ENCODE assay signal across 8 cellular contexts in the genomic region with DNA sequence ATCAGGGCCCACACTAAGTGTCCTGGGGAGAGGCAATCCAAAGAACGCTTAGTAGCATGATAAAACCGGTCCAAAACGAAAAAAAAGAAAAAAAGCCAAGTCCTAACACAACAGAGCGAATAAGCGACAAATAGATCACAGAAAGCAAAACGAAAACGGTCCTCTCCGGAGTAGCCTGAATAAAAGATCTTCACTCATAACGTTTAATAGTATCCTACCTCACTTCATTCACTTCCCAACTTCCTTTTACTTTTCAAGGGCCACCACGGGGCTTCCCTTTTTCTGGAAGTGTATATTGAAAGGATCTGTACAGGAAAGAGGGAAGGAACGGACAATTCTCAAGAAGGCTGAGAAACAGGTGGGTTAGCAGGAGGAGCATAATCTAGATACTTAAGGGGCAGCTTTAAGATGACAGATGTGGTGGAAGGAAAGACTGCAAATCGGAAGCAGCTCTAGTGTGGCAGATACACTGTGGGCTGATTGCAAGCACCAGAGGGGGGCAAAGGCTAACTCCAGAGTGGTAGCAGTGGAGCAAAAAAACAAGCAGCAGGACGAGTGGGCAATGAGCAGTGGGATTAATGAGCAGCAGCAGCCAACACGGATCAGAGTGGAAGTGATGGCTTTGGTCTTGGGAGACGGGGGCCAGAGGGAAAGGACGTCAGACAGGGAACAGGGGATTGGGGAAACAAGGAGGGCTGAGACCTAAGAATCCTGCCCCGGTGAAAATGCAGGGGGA. TPM values are rescaled to one million over a fixed set of nuclear protein-coding genes. Genes with fewer than 3 reads are reported as not detected.
DNase-seq lines count a peak whose midpoint lies in the region; ATAC-seq and TF ChIP-seq lines count a peak whose summit lies in the region.

No MANE protein-coding gene starts in this region.

- intact Hi-C loops in activated T-helper 2 cell treated with anti-CD3 and anti-CD28 coated beads, Interferon-gamma antibody, Interleukin-2, Interleukin-4, amounts not matched to agents 10 μg/mL and 5 μg/mL and 100 μg/mL, durations not matched to agents 14 hours and 24 hours and 36 hours (cut with micrococcal nuclease), result loop anchor here (5.0 kb wide), 1 partner anchor 92 kb away; no protein-coding TSS in a partner anchor
- intact Hi-C loops in prostate gland (cut with DNase I), result no loop called here

- no peaks in the 10 kb centered on the region for H3K27me3 Mint-ChIP-seq in activated T-helper 2 cell treated with anti-CD3 and anti-CD28 coated beads, Interferon-gamma antibody, Interleukin-2, Interleukin-4, amounts not matched to agents 10 μg/mL and 5 μg/mL and 100 μg/mL, durations not matched to agents 14 hours and 24 hours and 36 hours (ENCODE audit: low read depth)
- H3K27me3 Mint-ChIP-seq in glutamatergic neuron (ENCODE audit: unreplicated experiment), result no peaks in the 10 kb centered on the region

- no peak overlapping the region for H3K27ac Mint-ChIP-seq in activated T-helper 2 cell treated with anti-CD3 and anti-CD28 coated beads, Interferon-gamma antibody, Interleukin-2, Interleukin-4, amounts not matched to agents 10 μg/mL and 5 μg/mL and 100 μg/mL, durations not matched to agents 14 hours and 24 hours and 36 hours
- no peak overlapping the region for H3K27ac Mint-ChIP-seq in glutamatergic neuron (ENCODE audit: unreplicated experiment)

- H3K9me3 ChIP-seq in prostate gland, result no peaks in the 10 kb centered on the region

- H3K9me3 Mint-ChIP-seq in activated T-helper 2 cell treated with anti-CD3 and anti-CD28 coated beads, Interferon-gamma antibody, Interleukin-2, Interleukin-4, amounts not matched to agents 10 μg/mL and 5 μg/mL and 100 μg/mL, durations not matched to agents 14 hours and 24 hours and 36 hours, result no peaks in the 10 kb centered on the region
- no peaks in the 10 kb centered on the region for H3K9me3 Mint-ChIP-seq in glutamatergic neuron (ENCODE audit: unreplicated experiment)

- no peaks in the 10 kb centered on the region for H3K27me3 ChIP-seq in prostate gland (replicated peaks; ENCODE audit: insufficient read depth)

- WGBS in prostate gland, result under 1% methylated on average over 17 of the region's 17 CpGs

- peak overlapping the region; percentile 92 to 93 for H3K27ac ChIP-seq in prostate gland

- DNase-seq in Daoy (ENCODE audit: low read depth), result peak; percentile 33
- DNase-seq in NCI-H2227 treated with DMSO at 0.1 percent for 48 hours (lab: John Stamatoyannopoulos, UW), result peak; percentile 59
- peak; percentile 21 for DNase-seq in activated T-helper 2 cell treated with anti-CD3 and anti-CD28 coated beads, Interferon-gamma antibody, Interleukin-2, Interleukin-4, amounts not matched to agents 10 μg/mL and 5 μg/mL and 100 μg/mL, durations not matched to agents 14 hours and 24 hours and 36 hours (ENCODE audit: low spot score)
- DNase-seq in glutamatergic neuron, result peak; percentile 33
- peak; percentile 7 for DNase-seq in prostate gland (ENCODE audit: low spot score)

- ATAC-seq in GM21526 (IDR thresholded peaks at IDR 0.05; ENCODE audit: low FRiP score, unreplicated experiment) (peak; percentile 31), HG02588 (IDR thresholded peaks at IDR 0.05; ENCODE audit: unreplicated experiment) (no peak), HG03439 (IDR thresholded peaks at IDR 0.05; ENCODE audit: unreplicated experiment) (no peak)

- peak overlapping the region; percentile 62 to 76 for H3K4me3 ChIP-seq in prostate gland

- H3K4me1 Mint-ChIP-seq in activated T-helper 2 cell treated with anti-CD3 and anti-CD28 coated beads, Interferon-gamma antibody, Interleukin-2, Interleukin-4, amounts not matched to agents 10 μg/mL and 5 μg/mL and 100 μg/mL, durations not matched to agents 14 hours and 24 hours and 36 hours (ENCODE audit: low read depth), result peaks cover 12% of the 10 kb centered on the region
- H3K4me1 Mint-ChIP-seq in glutamatergic neuron (ENCODE audit: low read depth, unreplicated experiment), result peaks cover 7% of the 10 kb centered on the region

- no peaks in the 10 kb centered on the region for H3K4me1 ChIP-seq in prostate gland (replicated peaks)

- TF ChIP-seq CTCF in glutamatergic neuron (IDR thresholded peaks at IDR 0.05; ENCODE audit: partially characterized antibody, unreplicated experiment), result no peak
- TF ChIP-seq CTCF in prostate gland (IDR thresholded peaks at IDR 0.05), result no peak

- no peaks in the 10 kb centered on the region for H3K36me3 ChIP-seq in prostate gland

- H3K36me3 Mint-ChIP-seq in activated T-helper 2 cell treated with anti-CD3 and anti-CD28 coated beads, Interferon-gamma antibody, Interleukin-2, Interleukin-4, amounts not matched to agents 10 μg/mL and 5 μg/mL and 100 μg/mL, durations not matched to agents 14 hours and 24 hours and 36 hours (ENCODE audit: low read depth), result peaks cover 7% of the 10 kb centered on the region
- H3K36me3 Mint-ChIP-seq in glutamatergic neuron (ENCODE audit: unreplicated experiment), result no peaks in the 10 kb centered on the region

- H3K4me3 Mint-ChIP-seq in activated T-helper 2 cell treated with anti-CD3 and anti-CD28 coated beads, Interferon-gamma antibody, Interleukin-2, Interleukin-4, amounts not matched to agents 10 μg/mL and 5 μg/mL and 100 μg/mL, durations not matched to agents 14 hours and 24 hours and 36 hours (ENCODE audit: low read depth), result no peak overlapping the region
- H3K4me3 Mint-ChIP-seq in glutamatergic neuron (ENCODE audit: unreplicated experiment), result no peak overlapping the region

- no peak for TF ChIP-seq POLR2A in prostate gland (IDR thresholded peaks at IDR 0.05)

RNA-seq across cellular contexts. Expression of a gene that starts 0.9 kb away (rescaled TPM):
- 2.6 and 5.0 TPM in 2 replicates for total RNA-seq in Daoy (2014; rRNA removed; shearing (Covaris generic))
- total RNA-seq in activated T-helper 2 cell treated with anti-CD3 and anti-CD28 coated beads, Interferon-gamma antibody, Interleukin-2, Interleukin-4, amounts not matched to agents 10 μg/mL and 5 μg/mL and 100 μg/mL, durations not matched to agents 14 hours and 24 hours and 36 hours, result 19.3 and 24.0 TPM in 2 replicates
- total RNA-seq in glutamatergic neuron (ENCODE audit: unreplicated experiment) (25.3 TPM), prostate gland (10 to 100 TPM; 19.0 to 44.7 TPM)

RNA-seq across cellular contexts. Expression of a gene that starts 48.7 kb away (rescaled TPM):
- 101 and 102 TPM in 2 replicates for total RNA-seq in Daoy (2014; rRNA removed; shearing (Covaris generic))
- total RNA-seq in activated T-helper 2 cell treated with anti-CD3 and anti-CD28 coated beads, Interferon-gamma antibody, Interleukin-2, Interleukin-4, amounts not matched to agents 10 μg/mL and 5 μg/mL and 100 μg/mL, durations not matched to agents 14 hours and 24 hours and 36 hours, result 119 and 127 TPM in 2 replicates
- total RNA-seq in glutamatergic neuron (ENCODE audit: unreplicated experiment), result 56.5 TPM
- 10 to 100 TPM; 33.1 to 62.4 TPM for total RNA-seq in prostate gland

Comparison
In these comparisons a context has a peak if more than half of its experiments do, and no peak if none do; other contexts are left out.
1. DNase-seq: peak in every context shown above with its lines; median percentile 59 in NCI-H2227 treated with DMSO at 0.1 percent for 48 hours; 33 in Daoy; 33 in glutamatergic neuron; 21 in activated T-helper 2 cell treated with anti-CD3 and anti-CD28 coated beads, Interferon-gamma antibody, Interleukin-2, Interleukin-4, amounts not matched to agents 10 μg/mL and 5 μg/mL and 100 μg/mL, durations not matched to agents 14 hours and 24 hours and 36 hours; 7 in prostate gland.